Comparison of ENCODE assay signal across 8 cellular contexts in genomic region chr21:36156339-36156814, GRCh38. TPM values are rescaled to one million over a fixed set of nuclear protein-coding genes. Genes with fewer than 3 reads are reported as not detected.
DNase-seq lines count a peak whose midpoint lies in the region; ATAC-seq and TF ChIP-seq lines count a peak whose summit lies in the region.

No MANE protein-coding gene starts in this region.

- peaks cover 32% of the 10 kb centered on the region for H3K4me1 Mint-ChIP-seq in activated B cell treated with CpG ODN at 0.5 μM for 24 hours

- peak overlapping the region; percentile 77 for H3K27ac Mint-ChIP-seq in activated B cell treated with CpG ODN at 0.5 μM for 24 hours

- H3K4me3 Mint-ChIP-seq in activated B cell treated with CpG ODN at 0.5 μM for 24 hours, result peak overlapping the region; percentile 85

- POLR2A ChIA-PET in activated B cell treated with CpG ODN at 0.5 μM for 24 hours (lab: Charles Lee), result interaction anchor here (0.6 to 2.6 kb wide), 10 partner anchors 9 to 164 kb away, joined by 3 to 15 read pairs (median 4); partner anchors contain the start of genes CBR3, MORC3 and SETD4

- TF ChIP-seq CTCF in activated B cell treated with CpG ODN at 0.5 μM for 24 hours (IDR thresholded peaks at IDR 0.05) (no peak), cardiac fibroblast (IDR thresholded peaks at IDR 0.05; ENCODE audit: low read depth, low read length) (no peak)

- DNase-seq in AG08395 (ENCODE audit: low spot score) (peak; percentile 99), NCI-H226 (peak; percentile 81), activated B cell treated with CpG ODN at 0.5 μM for 24 hours (peak; percentile 100), cardiac fibroblast (ENCODE audit: low read depth in 2 of 2) (peak; percentile 99 to 100), iris pigment epithelial cell (ENCODE audit: low read depth) (peak; percentile 98), smooth muscle cell of the brain vasculature (ENCODE audit: low read depth, low spot score) (peak; percentile 97)

- peaks cover 11% of the 10 kb centered on the region for H3K36me3 Mint-ChIP-seq in activated B cell treated with CpG ODN at 0.5 μM for 24 hours (ENCODE audit: low read depth)

- intact Hi-C loops in activated B cell treated with CpG ODN at 0.5 μM for 24 hours (cut with micrococcal nuclease), result loop anchor here (1.0 to 10.0 kb wide), 13 partner anchors 15 to 1109 kb away; partner anchors contain the start of genes CBR3, CHAF1B, MORC3 and RUNX1

- CTCF ChIA-PET in activated B cell treated with CpG ODN at 0.5 μM for 24 hours (lab: Charles Lee), result no interaction called here

- no peaks in the 10 kb centered on the region for H3K27me3 Mint-ChIP-seq in activated B cell treated with CpG ODN at 0.5 μM for 24 hours

- no peaks in the 10 kb centered on the region for H3K9me3 Mint-ChIP-seq in activated B cell treated with CpG ODN at 0.5 μM for 24 hours

- ATAC-seq in GM19023 (IDR thresholded peaks at IDR 0.05; ENCODE audit: unreplicated experiment), result peak; percentile 87
- ATAC-seq in HG03280 (IDR thresholded peaks at IDR 0.05; ENCODE audit: unreplicated experiment), result peak; percentile 91
- peak; percentile 91 for ATAC-seq in activated B cell treated with CpG ODN at 0.5 μM for 24 hours (ENCODE audit: low read depth)

- peak overlapping the region; percentile 74 to 77 for H3K4me3 ChIP-seq in cardiac fibroblast (replicated peaks in 1 of 2; ENCODE audit: low read depth in 2 of 2, low read length in 2 of 2)

RNA-seq across cellular contexts. Expression of gene DOP1B, which starts 0.2 kb away (rescaled TPM):
- total RNA-seq in activated B cell treated with CpG ODN at 0.5 μM for 24 hours, result 31.2 and 33.9 TPM in 2 replicates

RNA-seq across cellular contexts. Expression of gene CBR3, which starts 21.5 kb away (rescaled TPM):
- total RNA-seq in activated B cell treated with CpG ODN at 0.5 μM for 24 hours, result 4.7 and 5.4 TPM in 2 replicates

Comparison
In these comparisons a context has a peak if more than half of its experiments do, and no peak if none do; other contexts are left out.
1. Peak in every context shown above with its lines: DNase-seq, ATAC-seq and H3K4me3 ChIP-seq.